ENCODE assay signal across 8 cellular contexts in the genomic region with DNA sequence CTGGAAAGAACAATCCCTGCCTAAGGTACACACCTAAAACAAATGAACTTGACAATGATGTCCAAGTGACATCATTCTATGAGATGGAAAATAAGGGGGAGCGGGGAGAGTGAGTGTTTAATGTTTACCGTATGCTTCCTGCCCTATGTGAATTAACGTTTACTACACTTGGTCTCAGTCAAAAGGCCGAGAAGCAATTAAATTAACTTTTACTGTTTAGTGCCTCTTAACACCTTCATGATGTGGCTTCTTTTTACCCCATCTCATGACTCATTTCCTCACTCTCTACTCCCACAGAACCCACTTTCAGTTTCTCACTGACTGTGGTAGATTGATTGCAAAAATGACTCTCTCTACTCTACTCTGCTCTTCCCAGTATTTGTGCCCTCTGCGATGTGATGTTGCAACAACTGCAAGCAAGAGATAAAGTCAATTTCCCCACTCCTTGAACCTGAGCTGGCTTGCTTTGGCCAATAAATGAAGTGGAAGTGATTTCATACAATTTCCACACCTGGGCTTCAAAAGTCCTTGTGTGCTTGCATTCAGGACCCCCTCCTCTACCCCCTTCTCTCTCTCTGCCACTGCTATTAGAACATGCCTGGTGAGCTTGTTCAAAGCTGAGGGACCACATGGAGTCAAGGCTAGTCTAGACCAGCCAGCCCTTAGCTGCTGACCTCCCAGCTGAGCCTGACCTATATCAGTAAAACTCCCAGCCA. TPM values are rescaled to one million over a fixed set of nuclear protein-coding genes. Genes with fewer than 3 reads are reported as not detected.
A peak's percentile ranks its signal among the peaks of the same experiment; 100 is the strongest.
DNase-seq lines count a peak whose midpoint lies in the region; ATAC-seq and TF ChIP-seq lines count a peak whose summit lies in the region.

No MANE protein-coding gene starts in this region.

- intact Hi-C loops in activated CD4-positive, alpha-beta T cell treated with anti-CD3 and anti-CD28 coated beads, Interleukin-2, amount 10 ng/mL, durations not matched to agents 24 days and 14 days (cut with micrococcal nuclease): loop anchor here (1.0 to 10.0 kb wide), 6 partner anchors 11 to 554 kb away; a partner anchor contains a TSS
- intact Hi-C loops in posterior vena cava (cut with DNase I): no loop called here

- DNase-seq in GM12864 (ENCODE audit: low read depth): peak; percentile 53
- DNase-seq in HL-60 (ENCODE audit: low read depth in 1 of 2, low spot score in 1 of 2): peak; percentile 62 to 88
- DNase-seq in activated CD4-positive, alpha-beta T cell treated with anti-CD3 and anti-CD28 coated beads, Interleukin-2, amount 10 ng/mL, durations not matched to agents 24 days and 14 days: peak; percentile 89
- DNase-seq in immature natural killer cell: peak; percentile 83 to 87 (median 85)
- DNase-seq in DMS79 treated with DMSO at 0.1 percent for 48 hours (lab: John Stamatoyannopoulos, UW): no peak
- no peak for DNase-seq in HT-29 (ENCODE audit: low spot score)
- DNase-seq in posterior vena cava (ENCODE audit: low spot score): no peak

- H3K27ac Mint-ChIP-seq in activated CD4-positive, alpha-beta T cell treated with anti-CD3 and anti-CD28 coated beads, Interleukin-2, amount 10 ng/mL, durations not matched to agents 24 days and 14 days: peak overlapping the region; percentile 76
- peak overlapping the region; percentile 86 to 96 (median 91) for H3K27ac Mint-ChIP-seq in immature natural killer cell

- H3K9me3 Mint-ChIP-seq in activated CD4-positive, alpha-beta T cell treated with anti-CD3 and anti-CD28 coated beads, Interleukin-2, amount 10 ng/mL, durations not matched to agents 24 days and 14 days: peaks cover 9% of the 10 kb centered on the region
- peaks cover 0 to 3% (median 0%) of the 10 kb centered on the region in 6 donors for H3K9me3 Mint-ChIP-seq in immature natural killer cell

- TF ChIP-seq CTCF in GM12864 (IDR thresholded peaks at IDR 0.05; ENCODE audit: low read depth, low read length, missing control alignments) (no peak), HL-60 (IDR thresholded peaks at IDR 0.05; ENCODE audit: insufficient read depth, low read length) (no peak)

- H3K36me3 Mint-ChIP-seq in activated CD4-positive, alpha-beta T cell treated with anti-CD3 and anti-CD28 coated beads, Interleukin-2, amount 10 ng/mL, durations not matched to agents 24 days and 14 days (ENCODE audit: low read depth): peaks cover 9% of the 10 kb centered on the region
- peaks cover 0 to 11% (median 2%) of the 10 kb centered on the region in 3 donors for H3K36me3 Mint-ChIP-seq in immature natural killer cell

- H3K4me3 Mint-ChIP-seq in activated CD4-positive, alpha-beta T cell treated with anti-CD3 and anti-CD28 coated beads, Interleukin-2, amount 10 ng/mL, durations not matched to agents 24 days and 14 days: peak overlapping the region; percentile 66
- H3K4me3 Mint-ChIP-seq in immature natural killer cell: peak overlapping the region; percentile 52 to 71 (median 67)

- ATAC-seq in GM21515 (IDR thresholded peaks at IDR 0.05; ENCODE audit: unreplicated experiment): peak; percentile 100

- H3K27me3 ChIP-seq in HL-60 (ENCODE audit: insufficient read depth, poor library complexity, severe bottlenecking): peaks cover 3% of the 10 kb centered on the region

- H3K4me3 ChIP-seq in GM12864 (ENCODE audit: low read depth, low read length): no peak overlapping the region
- no peak overlapping the region for H3K4me3 ChIP-seq in HL-60 (replicated peaks; ENCODE audit: insufficient read depth, low read length)

- H3K4me1 Mint-ChIP-seq in activated CD4-positive, alpha-beta T cell treated with anti-CD3 and anti-CD28 coated beads, Interleukin-2, amount 10 ng/mL, durations not matched to agents 24 days and 14 days: peaks cover 28% of the 10 kb centered on the region
- peaks cover 31 to 36% of the 10 kb centered on the region in 2 donors for H3K4me1 Mint-ChIP-seq in immature natural killer cell

- H3K27me3 Mint-ChIP-seq in activated CD4-positive, alpha-beta T cell treated with anti-CD3 and anti-CD28 coated beads, Interleukin-2, amount 10 ng/mL, durations not matched to agents 24 days and 14 days: peaks cover 60% of the 10 kb centered on the region
- H3K27me3 Mint-ChIP-seq in immature natural killer cell (ENCODE audit: low read depth in 3 of 3): peaks cover 6 to 16% (median 8%) of the 10 kb centered on the region in 3 donors

- H3K27ac ChIP-seq in HL-60 (replicated peaks): 0 out of 2 replicates have a peak overlapping the region, but pooled peaks have one; percentile 16

RNA-seq across cellular contexts. Expression of a gene that starts 11.6 kb away (rescaled TPM):
- 38.3 and 41.4 TPM in 2 replicates for total RNA-seq in activated CD4-positive, alpha-beta T cell treated with anti-CD3 and anti-CD28 coated beads, Interleukin-2, amount 10 ng/mL, durations not matched to agents 24 days and 14 days
- polyA plus RNA-seq in immature natural killer cell: 10 to 100 TPM; 40.0 to 89.3 (median 49.5) TPM
- 34.9 and 36.1 TPM in 2 replicates for total RNA-seq in HT-29 (2014; rRNA removed; shearing (Covaris generic))
- 10 to 100 TPM; 24.8 to 30.9 TPM for total RNA-seq in posterior vena cava

Comparison
In these comparisons a context has a peak if more than half of its experiments do, and no peak if none do; other contexts are left out.
1. DNase-seq: peak in GM12864 (single experiment), HL-60 (2 of 2), activated CD4-positive, alpha-beta T cell treated with anti-CD3 and anti-CD28 coated beads, Interleukin-2, amount 10 ng/mL, durations not matched to agents 24 days and 14 days (single experiment) and immature natural killer cell (3 of 3); none in DMS79 treated with DMSO at 0.1 percent for 48 hours (single experiment), HT-29 (single experiment) and posterior vena cava (single experiment).